9 cellular contexts compared by ENCODE assay signal in genomic region chr9:37954581-37954981, GRCh38. TPM values are rescaled to one million over a fixed set of nuclear protein-coding genes. Genes with fewer than 3 reads are reported as not detected.
DNase-seq lines count a peak whose midpoint lies in the region; ATAC-seq and TF ChIP-seq lines count a peak whose summit lies in the region.
"Had no signal": no experiment of that assay in that cellular context is flagged by ENCODE, and none has a peak within 500 bp of the region (broad histone marks: within the 10 kb centered on the region; RNA-seq: fewer than 3 reads in every experiment).

No MANE protein-coding gene starts in this region.

- no peaks in the 10 kb centered on the region for H3K9me3 ChIP-seq in CD8-positive, alpha-beta memory T cell (ENCODE audit: low read length)
- H3K9me3 ChIP-seq in breast epithelium = no peaks in the 10 kb centered on the region
- H3K9me3 ChIP-seq: left ventricle myocardium inferior had no signal

- no peak for TF ChIP-seq POLR2A in breast epithelium (IDR thresholded peaks at IDR 0.05)

- CTCF ChIA-PET in CD8-positive, alpha-beta memory T cell (lab: Charles Lee) = no interaction called here

- no peaks in the 10 kb centered on the region for H3K27me3 ChIP-seq in CD8-positive, alpha-beta memory T cell (ENCODE audit: insufficient read depth, low read length, poor library complexity, severe bottlenecking)
- H3K27me3 ChIP-seq in breast epithelium = no peaks in the 10 kb centered on the region

- no peak overlapping the region for H3K27ac Mint-ChIP-seq in CD8-positive, alpha-beta memory T cell
- no peak overlapping the region for H3K27ac Mint-ChIP-seq in endothelial cell (ENCODE audit: unreplicated experiment)
- peak overlapping the region in 1 of 7 donors; percentile 21 for H3K27ac Mint-ChIP-seq in CD14-positive monocyte

- intact Hi-C loops in breast epithelium (cut with DNase I; ENCODE audit: low total_unique reads) (no loop called here), CD14-positive monocyte (cut with micrococcal nuclease) (no loop called here)

- no peak overlapping the region for H3K4me3 Mint-ChIP-seq in CD8-positive, alpha-beta memory T cell
- H3K4me3 Mint-ChIP-seq in endothelial cell (ENCODE audit: unreplicated experiment) (no peak overlapping the region), CD14-positive monocyte (no peak overlapping the region)

- peaks cover 0 to 4% of the 10 kb centered on the region in 2 donors for H3K27me3 Mint-ChIP-seq in CD8-positive, alpha-beta memory T cell
- H3K27me3 Mint-ChIP-seq in endothelial cell (ENCODE audit: unreplicated experiment) (peaks cover 6% of the 10 kb centered on the region), CD14-positive monocyte (ENCODE audit: low read depth in 3 of 3) (peaks cover 0 to 4% (median 0%) of the 10 kb centered on the region in 3 donors)

- H3K4me1 ChIP-seq in CD8-positive, alpha-beta memory T cell (ENCODE audit: insufficient read depth, low read length) = no peaks in the 10 kb centered on the region
- H3K4me1 ChIP-seq in breast epithelium = no peaks in the 10 kb centered on the region

- H3K4me1 Mint-ChIP-seq in CD8-positive, alpha-beta memory T cell = peaks cover 0 to 12% (median 2%) of the 10 kb centered on the region in 3 donors
- peaks cover 35% of the 10 kb centered on the region for H3K4me1 Mint-ChIP-seq in endothelial cell (ENCODE audit: unreplicated experiment)
- H3K4me1 Mint-ChIP-seq in CD14-positive monocyte = no peaks in the 10 kb centered on the region

- POLR2A ChIA-PET in CD8-positive, alpha-beta memory T cell (lab: Charles Lee) = no interaction called here

- H3K36me3 ChIP-seq in CD8-positive, alpha-beta memory T cell (ENCODE audit: insufficient read depth, low read length) = no peaks in the 10 kb centered on the region
- H3K36me3 ChIP-seq in breast epithelium = no peaks in the 10 kb centered on the region

- H3K36me3 Mint-ChIP-seq in CD8-positive, alpha-beta memory T cell = peaks cover 0 to 5% (median 0%) of the 10 kb centered on the region in 3 donors
- H3K36me3 Mint-ChIP-seq in endothelial cell (ENCODE audit: low read depth, unreplicated experiment) = peaks cover 47% of the 10 kb centered on the region
- H3K36me3 Mint-ChIP-seq in CD14-positive monocyte = peaks cover 13 to 26% of the 10 kb centered on the region in 2 donors

- H3K9me3 Mint-ChIP-seq in CD8-positive, alpha-beta memory T cell = no peaks in the 10 kb centered on the region
- H3K9me3 Mint-ChIP-seq in endothelial cell (ENCODE audit: unreplicated experiment) (no peaks in the 10 kb centered on the region), CD14-positive monocyte (no peaks in the 10 kb centered on the region)

- ATAC-seq in GM19351 (IDR thresholded peaks at IDR 0.05; ENCODE audit: unreplicated experiment) (peak; percentile 50), HG03066 (IDR thresholded peaks at IDR 0.05; ENCODE audit: low read depth, unreplicated experiment) (peak; percentile 34)

- TF ChIP-seq CTCF in breast epithelium (IDR thresholded peaks at IDR 0.05) = no peak
- TF ChIP-seq CTCF in endothelial cell (IDR thresholded peaks at IDR 0.05; ENCODE audit: unreplicated experiment) = no peak
- TF ChIP-seq CTCF in CD14-positive monocyte (IDR thresholded peaks at IDR 0.05) = no peak

- H3K27ac ChIP-seq in CD8-positive, alpha-beta memory T cell (ENCODE audit: low read depth, low read length) = peak overlapping the region; percentile 38
- H3K27ac ChIP-seq in breast epithelium = peak overlapping the region; percentile 60 to 74

- DNase-seq in CD8-positive, alpha-beta memory T cell = no peak
- DNase-seq in breast epithelium (ENCODE audit: low spot score in 2 of 2) (no peak), NCI-H2107 (lab: John Stamatoyannopoulos, UW) (no peak), endothelial cell (ENCODE audit: low spot score) (no peak), T1000 (lab: John Stamatoyannopoulos, UW) (no peak), CD14-positive monocyte (ENCODE audit: low spot score) (no peak)
- DNase-seq: left ventricle myocardium inferior had no signal

- no peak overlapping the region for H3K4me3 ChIP-seq in CD8-positive, alpha-beta memory T cell (ENCODE audit: low read length)
- no peak overlapping the region for H3K4me3 ChIP-seq in breast epithelium
- H3K4me3 ChIP-seq: left ventricle myocardium inferior had no signal

RNA-seq across cellular contexts. Expression of gene SLC25A51, which starts 50.7 kb away (rescaled TPM):
- total RNA-seq in CD8-positive, alpha-beta memory T cell = 10 to 100 TPM; 38.5 to 39.8 TPM
- 12.9 TPM for polyA plus RNA-seq in CD8-positive, alpha-beta memory T cell
- total RNA-seq in breast epithelium (10 to 100 TPM; 22.5 to 43.7 (median 30.8) TPM), endothelial cell (ENCODE audit: unreplicated experiment) (28.5 TPM)
- polyA plus RNA-seq in CD14-positive monocyte = 1 to 10 TPM; 5.9 to 8.9 TPM
